Comparison of ENCODE assay signal across 1 cellular context in the genomic region with DNA sequence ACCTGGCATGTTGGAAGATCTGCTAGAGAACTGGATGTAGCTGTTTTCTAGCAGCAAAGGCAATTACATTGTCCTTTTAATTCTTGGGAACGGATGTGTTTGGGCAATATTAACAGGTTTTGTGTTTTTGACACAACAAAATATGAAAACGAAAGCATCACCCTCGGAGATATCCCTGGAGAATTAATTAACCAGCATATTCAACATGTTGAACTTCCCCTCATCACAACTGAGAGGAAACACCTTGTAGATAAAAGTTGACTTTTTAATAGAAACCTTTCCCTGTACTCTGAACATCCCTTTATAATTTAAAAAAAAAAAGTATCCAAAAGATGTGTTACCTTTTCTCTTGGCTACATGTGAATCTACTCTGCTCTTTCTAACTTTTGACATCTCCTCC.
TF ChIP-seq lines count a peak whose summit lies in the region.

No MANE protein-coding gene starts in this region.

TF ChIP-seq in H1, 55 proteins besides CTCF, POLR2A, EP300 and RAD21:
- TF ChIP-seq EZH2 (IDR thresholded peaks at IDR 0.05; ENCODE audit: low read depth, low read length, severe bottlenecking), result no peak
- no peak for TF ChIP-seq SP1 (IDR thresholded peaks at IDR 0.05; ENCODE audit: low read depth, low read length)
- no peak for TF ChIP-seq SRF (IDR thresholded peaks at IDR 0.05; ENCODE audit: low read depth, low read length)
- TF ChIP-seq CBX8 (IDR thresholded peaks at IDR 0.05; ENCODE audit: borderline replicate concordance, low read depth, low read length), result no peak
- TF ChIP-seq SIRT6 (IDR thresholded peaks at IDR 0.05; ENCODE audit: low read length), result no peak
- TF ChIP-seq JUN (IDR thresholded peaks at IDR 0.05; ENCODE audit: low read depth, low read length), result no peak
- TF ChIP-seq, protein P1, sequence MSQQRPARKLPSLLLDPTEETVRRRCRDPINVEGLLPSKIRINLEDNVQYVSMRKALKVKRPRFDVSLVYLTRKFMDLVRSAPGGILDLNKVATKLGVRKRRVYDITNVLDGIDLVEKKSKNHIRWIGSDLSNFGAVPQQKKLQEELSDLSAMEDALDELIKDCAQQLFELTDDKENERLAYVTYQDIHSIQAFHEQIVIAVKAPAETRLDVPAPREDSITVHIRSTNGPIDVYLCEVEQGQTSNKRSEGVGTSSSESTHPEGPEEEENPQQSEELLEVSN (IDR thresholded peaks at IDR 0.05), result no peak
- TF ChIP-seq JUND (IDR thresholded peaks at IDR 0.05; ENCODE audit: low read length), result no peak
- TF ChIP-seq KDM5A (IDR thresholded peaks at IDR 0.05; ENCODE audit: low read length), result no peak
- TF ChIP-seq CHD2 (IDR thresholded peaks at IDR 0.05; ENCODE audit: low read length), result no peak
- no peak for TF ChIP-seq FOSL1 (IDR thresholded peaks at IDR 0.05; ENCODE audit: insufficient read depth, low read depth, low read length)
- TF ChIP-seq RNF2 (IDR thresholded peaks at IDR 0.05; ENCODE audit: borderline replicate concordance, low read depth, low read length, missing control alignments, poor library complexity, severe bottlenecking), result no peak
